In the genomic region with DNA sequence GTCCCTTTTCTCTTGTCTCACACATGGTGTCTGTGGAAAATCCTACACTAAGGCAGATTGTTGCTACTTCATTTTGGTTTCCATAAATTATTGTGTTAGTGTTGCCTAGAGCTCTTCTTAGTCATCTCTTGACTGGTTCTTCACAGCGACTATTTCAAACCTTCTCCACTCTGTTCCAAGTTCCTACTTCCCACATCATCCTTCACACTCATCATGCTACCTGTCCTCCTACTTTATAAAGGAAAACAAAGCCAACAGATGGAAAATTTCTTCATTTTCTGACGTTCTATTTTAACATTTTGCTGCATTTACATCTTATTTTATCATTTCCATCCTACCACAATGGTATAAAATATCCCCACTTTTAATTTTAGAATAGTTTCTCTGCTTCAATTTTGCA, we compare ENCODE assay signal across 8 cellular contexts.
"Had no signal": no experiment of that assay in that cellular context is flagged by ENCODE, and none has a peak within 500 bp of the region (broad histone marks: within the 10 kb centered on the region; RNA-seq: fewer than 3 reads in every experiment).

No MANE protein-coding gene starts in this region.

- DNase-seq: GM23248, GOT3, H7, HFFc6, KBM-7 had no signal

- ATAC-seq: HCT116, HepG2 had no signal

- H3K27ac ChIP-seq: GM23248, HL-60 had no signal
